ENCODE assay signal across 1 cellular context in the genomic region with DNA sequence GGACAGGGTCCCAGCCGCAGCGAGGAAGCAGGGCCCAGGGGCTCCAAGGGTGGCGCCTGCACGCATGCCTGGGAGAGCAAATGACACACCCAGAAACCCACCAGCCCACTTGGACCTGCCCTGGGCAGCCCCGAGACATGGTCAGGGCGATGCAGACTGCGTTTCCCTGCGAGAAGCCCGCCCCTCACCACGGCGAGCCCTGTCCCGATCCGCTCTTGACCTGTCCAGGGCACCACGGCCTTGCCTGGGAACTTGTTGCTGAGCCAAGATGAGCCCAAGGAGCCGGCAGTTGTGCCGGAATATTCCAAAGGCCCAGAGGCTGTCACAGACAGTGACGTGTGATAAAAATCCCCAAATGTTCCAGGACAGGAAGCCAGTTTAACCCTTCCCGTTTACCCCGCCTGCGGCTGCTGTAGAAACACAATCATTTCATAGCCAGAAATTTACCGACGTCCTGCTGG.
TF ChIP-seq lines count a peak whose summit lies in the region.

No MANE protein-coding gene starts in this region.

TF ChIP-seq in H1, 55 proteins besides CTCF, POLR2A, EP300 and RAD21:
- TF ChIP-seq JUN (IDR thresholded peaks at IDR 0.05; ENCODE audit: low read depth, low read length) = no peak
- TF ChIP-seq, protein P1, sequence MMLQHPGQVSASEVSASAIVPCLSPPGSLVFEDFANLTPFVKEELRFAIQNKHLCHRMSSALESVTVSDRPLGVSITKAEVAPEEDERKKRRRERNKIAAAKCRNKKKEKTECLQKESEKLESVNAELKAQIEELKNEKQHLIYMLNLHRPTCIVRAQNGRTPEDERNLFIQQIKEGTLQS (IDR thresholded peaks at IDR 0.05; ENCODE audit: insufficient read depth, low read depth, low read length) = no peak
- no peak for TF ChIP-seq EZH2 (IDR thresholded peaks at IDR 0.05; ENCODE audit: low read depth, low read length, severe bottlenecking)
- TF ChIP-seq SIRT6 (IDR thresholded peaks at IDR 0.05; ENCODE audit: low read length) = no peak
- TF ChIP-seq JUND (IDR thresholded peaks at IDR 0.05; ENCODE audit: low read length) = no peak
- TF ChIP-seq, protein P2, sequence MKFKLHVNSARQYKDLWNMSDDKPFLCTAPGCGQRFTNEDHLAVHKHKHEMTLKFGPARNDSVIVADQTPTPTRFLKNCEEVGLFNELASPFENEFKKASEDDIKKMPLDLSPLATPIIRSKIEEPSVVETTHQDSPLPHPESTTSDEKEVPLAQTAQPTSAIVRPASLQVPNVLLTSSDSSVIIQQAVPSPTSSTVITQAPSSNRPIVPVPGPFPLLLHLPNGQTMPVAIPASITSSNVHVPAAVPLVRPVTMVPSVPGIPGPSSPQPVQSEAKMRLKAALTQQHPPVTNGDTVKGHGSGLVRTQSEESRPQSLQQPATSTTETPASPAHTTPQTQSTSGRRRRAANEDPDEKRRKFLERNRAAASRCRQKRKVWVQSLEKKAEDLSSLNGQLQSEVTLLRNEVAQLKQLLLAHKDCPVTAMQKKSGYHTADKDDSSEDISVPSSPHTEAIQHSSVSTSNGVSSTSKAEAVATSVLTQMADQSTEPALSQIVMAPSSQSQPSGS (IDR thresholded peaks at IDR 0.05; ENCODE audit: low read length) = no peak
- no peak for TF ChIP-seq CHD2 (IDR thresholded peaks at IDR 0.05; ENCODE audit: low read length)
